In the genomic region with DNA sequence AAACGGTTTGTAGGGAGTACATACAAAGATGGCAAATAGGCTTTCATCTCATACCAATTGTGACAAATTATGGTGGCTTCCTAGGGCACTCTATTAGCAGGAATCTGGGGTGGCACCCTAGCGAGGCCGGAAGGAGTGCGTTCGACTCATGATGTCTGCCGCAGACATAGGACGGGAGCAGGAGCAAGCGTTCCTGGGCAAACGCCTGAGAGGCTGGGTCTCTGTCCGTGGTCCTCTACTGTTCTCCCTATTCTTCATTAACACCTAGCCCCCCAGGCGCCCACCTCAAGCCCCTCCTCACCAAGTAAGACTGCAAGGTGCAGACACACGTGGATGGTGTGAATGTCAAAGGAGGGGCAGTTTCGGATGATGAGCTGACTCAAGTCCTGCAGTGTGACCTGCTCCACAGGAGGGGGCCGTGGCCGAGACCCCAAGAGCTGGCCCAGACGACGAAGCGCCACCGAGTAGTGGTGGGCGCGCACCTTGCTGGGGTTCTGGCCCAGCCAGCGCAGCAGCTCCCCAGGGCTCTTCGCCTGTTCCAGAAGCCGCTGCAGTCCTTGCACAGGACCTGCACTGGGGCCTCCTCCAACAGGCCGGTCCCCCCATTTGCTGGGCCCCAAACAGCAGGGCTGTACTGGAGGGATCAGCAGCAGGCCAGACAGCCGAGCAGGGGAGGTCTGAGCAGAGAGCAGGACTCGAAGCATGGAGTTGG, we compare ENCODE assay signal across 9 cellular contexts. TPM values are rescaled to one million over a fixed set of nuclear protein-coding genes. Genes with fewer than 3 reads are reported as not detected.
DNase-seq lines count a peak whose midpoint lies in the region; ATAC-seq, FAIRE-seq and TF ChIP-seq lines count a peak whose summit lies in the region.
"Had no signal": no experiment of that assay in that cellular context is flagged by ENCODE, and none has a peak within 500 bp of the region (broad histone marks: within the 10 kb centered on the region; RNA-seq: fewer than 3 reads in every experiment).

No MANE protein-coding gene starts in this region.

- TF ChIP-seq POLR2A in uterus (IDR thresholded peaks at IDR 0.05) = no peak

- peak overlapping the region; percentile 99 for H3K56ac ChIP-seq in mesendoderm (ENCODE audit: low read length)

- no peak overlapping the region for H3K23ac ChIP-seq in mesendoderm (ENCODE audit: low read length)

- no peak overlapping the region for H2BK120ac ChIP-seq in mesendoderm (ENCODE audit: low read depth, low read length)

- H3K79me1 ChIP-seq in mesendoderm (ENCODE audit: low read length) = peaks cover 15% of the 10 kb centered on the region

- H3K27me3 Mint-ChIP-seq in MCF 10A (ENCODE audit: insufficient read depth, unreplicated experiment) = no peaks in the 10 kb centered on the region

- TF ChIP-seq CTCF in MCF 10A (IDR thresholded peaks at IDR 0.05; ENCODE audit: unreplicated experiment) (no peak), uterus (IDR thresholded peaks at IDR 0.05) (no peak), GM10266 (IDR thresholded peaks at IDR 0.05; ENCODE audit: control insufficient read depth, insufficient read depth, low read depth, missing control alignments) (no peak)

- H3K79me2 ChIP-seq in mesendoderm (ENCODE audit: control insufficient read depth, insufficient read depth, low read length) = peaks cover 15% of the 10 kb centered on the region

- peaks cover 24% of the 10 kb centered on the region for H3K4me1 Mint-ChIP-seq in MCF 10A (ENCODE audit: insufficient read depth, unreplicated experiment)

- peak overlapping the region; percentile 87 for H3K4me3 ChIP-seq in mesendoderm (ENCODE audit: low read length)
- H3K4me3 ChIP-seq in uterus = peak overlapping the region; percentile 48 to 63

- H2BK15ac ChIP-seq in mesendoderm (replicated peaks; ENCODE audit: low read depth) = no peak overlapping the region

- no peak for FAIRE-seq in RCC 7860 (lab: Jason Lieb, UNC)

- WGBS in mesendoderm (ENCODE audit: extremely low coverage, insufficient coverage, low lambda C conversion rate) = no CpG with 5 or more reads among the region's 27 CpGs

- H3K27me3 ChIP-seq in mesendoderm (ENCODE audit: insufficient read depth, low read length, poor library complexity) = no peaks in the 10 kb centered on the region
- H3K27me3 ChIP-seq in uterus = no peaks in the 10 kb centered on the region

- POLR2A ChIA-PET in MCF 10A (lab: Yijun Ruan, JAX) = interaction anchor here (0.6 to 1.1 kb wide), 2 partner anchors 16 to 39 kb away, joined by 3 read pairs; no protein-coding TSS in a partner anchor

- H4K8ac ChIP-seq in mesendoderm (ENCODE audit: low read depth, low read length) = no peak overlapping the region

- H3K36me3 Mint-ChIP-seq in MCF 10A (ENCODE audit: insufficient read depth, unreplicated experiment) = peaks cover 29% of the 10 kb centered on the region

- no peaks in the 10 kb centered on the region for H3K9me3 ChIP-seq in uterus

- BruUV-seq in MCF 10A (replicated peaks; lab: Mats Ljungman, UMichigan) = no TSS peak

- ATAC-seq in Right ventricle myocardium superior (ENCODE audit: poor library complexity) = no peak

- no peak overlapping the region for H2BK5ac ChIP-seq in mesendoderm (ENCODE audit: low read length)

- H3K36me3 ChIP-seq in mesendoderm (ENCODE audit: control insufficient read depth, insufficient read depth, low read length) (peaks cover 1% of the 10 kb centered on the region), uterus (no peaks in the 10 kb centered on the region)

- peak overlapping the region; percentile 83 for H3K27ac Mint-ChIP-seq in MCF 10A (ENCODE audit: low read depth, unreplicated experiment)

- H3K9me3 Mint-ChIP-seq in MCF 10A (ENCODE audit: unreplicated experiment) = no peaks in the 10 kb centered on the region

- H3K4ac ChIP-seq in mesendoderm (ENCODE audit: low read depth, low read length) = no peak overlapping the region

- peak overlapping the region; percentile 59 for H3K4me2 ChIP-seq in mesendoderm (ENCODE audit: low read length)

- H3K18ac ChIP-seq in mesendoderm (ENCODE audit: low read length) = no peak overlapping the region

- H3K27ac ChIP-seq in mesendoderm (ENCODE audit: low read depth, low read length) = no peak overlapping the region
- H3K27ac ChIP-seq in uterus = peak overlapping the region; percentile 90 to 93

- CTCF ChIA-PET in MCF 10A (lab: Yijun Ruan, JAX) = interaction anchor here (0.5 to 0.6 kb wide), 2 partner anchors 23 to 40 kb away, joined by 3 read pairs; no protein-coding TSS in a partner anchor

- peak; percentile 37 for DNase-seq in Right ventricle myocardium superior
- DNase-seq in cardiac septum (ENCODE audit: low spot score) = no peak
- no peak for DNase-seq in MCF 10A (ENCODE audit: unreplicated experiment)
- no peak for DNase-seq in mesendoderm
- DNase-seq in uterus = peak; percentile 16 to 24
- no peak for DNase-seq in amniotic stem cell (lab: John Stamatoyannopoulos, UW)
- DNase-seq in RCC 7860 (ENCODE audit: low spot score) = no peak
- DNase-seq in GM10266 (ENCODE audit: extremely low spot score) = no peak
- DNase-seq: stimulated activated CD4-positive, alpha-beta T cell treated with anti-CD3 and anti-CD28 coated beads, Interleukin-15, amount 100 ng/mL, for 24 hours had no signal

- H3K9ac ChIP-seq in mesendoderm (ENCODE audit: low read length) = peak overlapping the region; percentile 98

- H3K4me3 Mint-ChIP-seq in MCF 10A (ENCODE audit: unreplicated experiment) = peak overlapping the region; percentile 91

- intact Hi-C loops in Right ventricle myocardium superior (cut with DNase I) (no loop called here), cardiac septum (cut with DNase I) (no loop called here), MCF 10A (cut with micrococcal nuclease) (no loop called here), uterus (cut with DNase I; ENCODE audit: low total_unique reads) (no loop called here)

- no peak overlapping the region for H2AK5ac ChIP-seq in mesendoderm (ENCODE audit: low read length)

- H4K5ac ChIP-seq in mesendoderm (ENCODE audit: low read length) = no peak overlapping the region

- H3K4me1 ChIP-seq in mesendoderm (ENCODE audit: control insufficient read depth, low read depth, low read length) (peaks cover 9% of the 10 kb centered on the region), uterus (peaks cover 0 to 27% of the 10 kb centered on the region in 2 donors)

RNA-seq across cellular contexts. Expression of a gene that starts 1.3 kb away (rescaled TPM):
- total RNA-seq in Right ventricle myocardium superior = 81.1 TPM
- total RNA-seq in cardiac septum = 93.3 TPM
- 79.3 and 83.6 TPM in 2 replicates for total RNA-seq in MCF 10A (2022)
- polyA plus RNA-seq in mesendoderm (2013, experiment 1 of 2) = 29.3 TPM
- 27.9 TPM for polyA plus RNA-seq in mesendoderm (2013, experiment 2 of 2)
- 10 to 100 TPM; 37.1 to 84.9 (median 52.4) TPM for total RNA-seq in uterus

RNA-seq across cellular contexts. Expression of a gene that starts 3.9 kb away (rescaled TPM):
- total RNA-seq in Right ventricle myocardium superior = 33.9 TPM
- total RNA-seq in cardiac septum = 29.0 TPM
- 25.7 and 30.1 TPM in 2 replicates for total RNA-seq in MCF 10A (2022)
- polyA plus RNA-seq in mesendoderm (2013, experiment 1 of 2) = 43.1 TPM
- polyA plus RNA-seq in mesendoderm (2013, experiment 2 of 2) = 42.0 TPM
- 10 to 100 TPM in 2 of 4 donors, 1 to 10 TPM in 2; 2.9 to 32.8 (median 8.6) TPM for total RNA-seq in uterus

RNA-seq across cellular contexts. Expression of a gene that starts 6.9 kb away (rescaled TPM):
- total RNA-seq in Right ventricle myocardium superior (62.7 TPM), cardiac septum (67.5 TPM), MCF 10A (2022) (95.6 and 138 TPM in 2 replicates), uterus (100 to 1,000 TPM in 1 of 4 donors, 10 to 100 TPM in 3; 28.2 to 174 (median 53.2) TPM)
- 27.6 TPM for polyA plus RNA-seq in mesendoderm (2013, experiment 1 of 2)
- 26.4 TPM for polyA plus RNA-seq in mesendoderm (2013, experiment 2 of 2)

RNA-seq across cellular contexts. Expression of a gene that starts 20.0 kb away (rescaled TPM):
- total RNA-seq in Right ventricle myocardium superior = 49.7 TPM
- 83.4 TPM for total RNA-seq in cardiac septum
- 112 and 114 TPM in 2 replicates for total RNA-seq in MCF 10A (2022)
- 51.8 TPM for polyA plus RNA-seq in mesendoderm (2013, experiment 1 of 2)
- polyA plus RNA-seq in mesendoderm (2013, experiment 2 of 2) = 53.3 TPM
- 100 to 1,000 TPM in 2 of 4 donors, 10 to 100 TPM in 2; 37.4 to 177 (median 88.6) TPM for total RNA-seq in uterus

RNA-seq across cellular contexts. Expression of a gene that starts 21.7 kb away (rescaled TPM):
- total RNA-seq in Right ventricle myocardium superior (6.3 TPM), cardiac septum (9.4 TPM), MCF 10A (2022) (11.8 and 12.2 TPM in 2 replicates), uterus (1 to 10 TPM in 3 of 4 donors, under 1 TPM in 1; 0.51 to 9.3 (median 2.7) TPM)
- polyA plus RNA-seq in mesendoderm (2013, experiment 1 of 2) = 9.7 TPM
- 10.1 TPM for polyA plus RNA-seq in mesendoderm (2013, experiment 2 of 2)

Comparison
In these comparisons a context has a peak if more than half of its experiments do, and no peak if none do; other contexts are left out.
1. DNase-seq: peak in Right ventricle myocardium superior (single experiment) and uterus (2 of 2); none in cardiac septum (single experiment), MCF 10A (single experiment), mesendoderm (single experiment), amniotic stem cell (single experiment), RCC 7860 (single experiment) and GM10266 (single experiment).